Comparison of ENCODE assay signal across 1 cellular context in genomic region chr9:93122721-93123221, GRCh38.
TF ChIP-seq lines count a peak whose summit lies in the region.

No MANE protein-coding gene starts in this region.

TF ChIP-seq in HepG2, 621 proteins besides CTCF, POLR2A, EP300 and RAD21 (continued from another document):
- TF ChIP-seq, protein P1, sequence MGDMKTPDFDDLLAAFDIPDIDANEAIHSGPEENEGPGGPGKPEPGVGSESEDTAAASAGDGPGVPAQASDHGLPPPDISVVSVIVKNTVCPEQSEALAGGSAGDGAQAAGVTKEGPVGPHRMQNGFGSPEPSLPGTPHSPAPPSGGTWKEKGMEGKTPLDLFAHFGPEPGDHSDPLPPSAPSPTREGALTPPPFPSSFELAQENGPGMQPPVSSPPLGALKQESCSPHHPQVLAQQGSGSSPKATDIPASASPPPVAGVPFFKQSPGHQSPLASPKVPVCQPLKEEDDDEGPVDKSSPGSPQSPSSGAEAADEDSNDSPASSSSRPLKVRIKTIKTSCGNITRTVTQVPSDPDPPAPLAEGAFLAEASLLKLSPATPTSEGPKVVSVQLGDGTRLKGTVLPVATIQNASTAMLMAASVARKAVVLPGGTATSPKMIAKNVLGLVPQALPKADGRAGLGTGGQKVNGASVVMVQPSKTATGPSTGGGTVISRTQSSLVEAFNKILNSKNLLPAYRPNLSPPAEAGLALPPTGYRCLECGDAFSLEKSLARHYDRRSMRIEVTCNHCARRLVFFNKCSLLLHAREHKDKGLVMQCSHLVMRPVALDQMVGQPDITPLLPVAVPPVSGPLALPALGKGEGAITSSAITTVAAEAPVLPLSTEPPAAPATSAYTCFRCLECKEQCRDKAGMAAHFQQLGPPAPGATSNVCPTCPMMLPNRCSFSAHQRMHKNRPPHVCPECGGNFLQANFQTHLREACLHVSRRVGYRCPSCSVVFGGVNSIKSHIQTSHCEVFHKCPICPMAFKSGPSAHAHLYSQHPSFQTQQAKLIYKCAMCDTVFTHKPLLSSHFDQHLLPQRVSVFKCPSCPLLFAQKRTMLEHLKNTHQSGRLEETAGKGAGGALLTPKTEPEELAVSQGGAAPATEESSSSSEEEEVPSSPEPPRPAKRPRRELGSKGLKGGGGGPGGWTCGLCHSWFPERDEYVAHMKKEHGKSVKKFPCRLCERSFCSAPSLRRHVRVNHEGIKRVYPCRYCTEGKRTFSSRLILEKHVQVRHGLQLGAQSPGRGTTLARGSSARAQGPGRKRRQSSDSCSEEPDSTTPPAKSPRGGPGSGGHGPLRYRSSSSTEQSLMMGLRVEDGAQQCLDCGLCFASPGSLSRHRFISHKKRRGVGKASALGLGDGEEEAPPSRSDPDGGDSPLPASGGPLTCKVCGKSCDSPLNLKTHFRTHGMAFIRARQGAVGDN (CRISPR knock-in tag; IDR thresholded peaks at IDR 0.05) = 0 out of 2 replicates have a peak, but pooled peaks have one; percentile 4
- TF ChIP-seq GZF1 (CRISPR knock-in tag; IDR thresholded peaks at IDR 0.05) (no peak), ZNF768 (CRISPR knock-in tag; IDR thresholded peaks at IDR 0.05) (0 out of 2 replicates have a peak, but pooled peaks have one; percentile 21), RBM22 (optimal IDR thresholded peaks at IDR 0.05; ENCODE audit: low read length) (peak; percentile 12), PHF8 (CRISPR knock-in tag; IDR thresholded peaks at IDR 0.05) (no peak), PAF1 (CRISPR knock-in tag; IDR thresholded peaks at IDR 0.05) (no peak), RBFOX2 (IDR thresholded peaks at IDR 0.05; ENCODE audit: low read depth, low read length) (0 out of 2 replicates have a peak, but pooled peaks have one; percentile 7)
- TF ChIP-seq, protein P2, sequence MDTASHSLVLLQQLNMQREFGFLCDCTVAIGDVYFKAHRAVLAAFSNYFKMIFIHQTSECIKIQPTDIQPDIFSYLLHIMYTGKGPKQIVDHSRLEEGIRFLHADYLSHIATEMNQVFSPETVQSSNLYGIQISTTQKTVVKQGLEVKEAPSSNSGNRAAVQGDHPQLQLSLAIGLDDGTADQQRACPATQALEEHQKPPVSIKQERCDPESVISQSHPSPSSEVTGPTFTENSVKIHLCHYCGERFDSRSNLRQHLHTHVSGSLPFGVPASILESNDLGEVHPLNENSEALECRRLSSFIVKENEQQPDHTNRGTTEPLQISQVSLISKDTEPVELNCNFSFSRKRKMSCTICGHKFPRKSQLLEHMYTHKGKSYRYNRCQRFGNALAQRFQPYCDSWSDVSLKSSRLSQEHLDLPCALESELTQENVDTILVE (CRISPR knock-in tag; IDR thresholded peaks at IDR 0.05) = no peak
- TF ChIP-seq, protein P3, sequence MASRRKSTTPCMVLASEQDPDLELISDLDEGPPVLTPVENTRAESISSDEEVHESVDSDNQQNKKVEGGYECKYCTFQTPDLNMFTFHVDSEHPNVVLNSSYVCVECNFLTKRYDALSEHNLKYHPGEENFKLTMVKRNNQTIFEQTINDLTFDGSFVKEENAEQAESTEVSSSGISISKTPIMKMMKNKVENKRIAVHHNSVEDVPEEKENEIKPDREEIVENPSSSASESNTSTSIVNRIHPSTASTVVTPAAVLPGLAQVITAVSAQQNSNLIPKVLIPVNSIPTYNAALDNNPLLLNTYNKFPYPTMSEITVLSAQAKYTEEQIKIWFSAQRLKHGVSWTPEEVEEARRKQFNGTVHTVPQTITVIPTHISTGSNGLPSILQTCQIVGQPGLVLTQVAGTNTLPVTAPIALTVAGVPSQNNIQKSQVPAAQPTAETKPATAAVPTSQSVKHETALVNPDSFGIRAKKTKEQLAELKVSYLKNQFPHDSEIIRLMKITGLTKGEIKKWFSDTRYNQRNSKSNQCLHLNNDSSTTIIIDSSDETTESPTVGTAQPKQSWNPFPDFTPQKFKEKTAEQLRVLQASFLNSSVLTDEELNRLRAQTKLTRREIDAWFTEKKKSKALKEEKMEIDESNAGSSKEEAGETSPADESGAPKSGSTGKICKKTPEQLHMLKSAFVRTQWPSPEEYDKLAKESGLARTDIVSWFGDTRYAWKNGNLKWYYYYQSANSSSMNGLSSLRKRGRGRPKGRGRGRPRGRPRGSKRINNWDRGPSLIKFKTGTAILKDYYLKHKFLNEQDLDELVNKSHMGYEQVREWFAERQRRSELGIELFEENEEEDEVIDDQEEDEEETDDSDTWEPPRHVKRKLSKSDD (CRISPR knock-in tag; IDR thresholded peaks at IDR 0.05; ENCODE audit: low read depth) = no peak
- TF ChIP-seq, protein P4, sequence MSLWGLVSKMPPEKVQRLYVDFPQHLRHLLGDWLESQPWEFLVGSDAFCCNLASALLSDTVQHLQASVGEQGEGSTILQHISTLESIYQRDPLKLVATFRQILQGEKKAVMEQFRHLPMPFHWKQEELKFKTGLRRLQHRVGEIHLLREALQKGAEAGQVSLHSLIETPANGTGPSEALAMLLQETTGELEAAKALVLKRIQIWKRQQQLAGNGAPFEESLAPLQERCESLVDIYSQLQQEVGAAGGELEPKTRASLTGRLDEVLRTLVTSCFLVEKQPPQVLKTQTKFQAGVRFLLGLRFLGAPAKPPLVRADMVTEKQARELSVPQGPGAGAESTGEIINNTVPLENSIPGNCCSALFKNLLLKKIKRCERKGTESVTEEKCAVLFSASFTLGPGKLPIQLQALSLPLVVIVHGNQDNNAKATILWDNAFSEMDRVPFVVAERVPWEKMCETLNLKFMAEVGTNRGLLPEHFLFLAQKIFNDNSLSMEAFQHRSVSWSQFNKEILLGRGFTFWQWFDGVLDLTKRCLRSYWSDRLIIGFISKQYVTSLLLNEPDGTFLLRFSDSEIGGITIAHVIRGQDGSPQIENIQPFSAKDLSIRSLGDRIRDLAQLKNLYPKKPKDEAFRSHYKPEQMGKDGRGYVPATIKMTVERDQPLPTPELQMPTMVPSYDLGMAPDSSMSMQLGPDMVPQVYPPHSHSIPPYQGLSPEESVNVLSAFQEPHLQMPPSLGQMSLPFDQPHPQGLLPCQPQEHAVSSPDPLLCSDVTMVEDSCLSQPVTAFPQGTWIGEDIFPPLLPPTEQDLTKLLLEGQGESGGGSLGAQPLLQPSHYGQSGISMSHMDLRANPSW (CRISPR knock-in tag; IDR thresholded peaks at IDR 0.05; ENCODE audit: borderline replicate concordance) = no peak
